ENCODE assay signal across 1 cellular context in the genomic region with DNA sequence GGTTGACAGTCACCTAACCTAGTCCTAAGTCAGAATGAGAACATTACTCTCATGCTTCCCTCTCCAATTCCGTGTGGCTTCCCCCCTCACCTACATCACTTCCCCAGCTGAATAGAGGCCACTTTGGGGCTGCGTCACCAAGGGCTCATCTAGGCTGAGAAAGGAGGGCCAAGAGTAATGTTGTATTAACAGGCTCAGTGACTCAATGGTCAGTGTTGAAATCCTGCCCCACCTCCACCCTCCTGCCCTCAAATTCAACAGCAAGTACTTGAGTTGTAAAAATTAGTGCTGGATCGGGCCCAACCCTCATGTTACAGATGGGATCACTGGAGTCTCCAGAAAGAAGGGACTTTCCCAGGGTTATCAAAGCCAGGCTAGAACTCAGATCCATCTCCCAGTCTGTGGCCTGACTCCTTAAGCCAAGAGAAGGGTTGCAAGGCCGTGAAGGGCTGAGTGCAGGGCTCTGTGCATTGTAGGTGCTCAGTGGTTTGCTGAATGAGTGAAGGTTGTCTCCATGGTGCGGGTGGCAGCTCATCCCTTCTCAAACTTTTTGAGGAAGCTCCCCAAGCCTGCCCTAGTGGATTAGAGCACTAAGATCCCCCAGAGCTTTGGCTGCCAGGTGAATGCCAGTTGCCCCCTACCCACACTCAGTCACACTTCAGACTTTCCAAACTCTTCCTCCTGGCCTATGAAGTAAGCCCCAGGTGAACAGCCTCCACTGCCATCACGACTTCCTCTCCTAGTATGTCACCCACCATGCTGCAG.
A peak's percentile ranks its signal among the peaks of the same experiment; 100 is the strongest.
TF ChIP-seq lines count a peak whose summit lies in the region.

No MANE protein-coding gene starts in this region.

TF ChIP-seq in IMR-90, 13 proteins besides CTCF, POLR2A, EP300 and RAD21:
- TF ChIP-seq CEBPB (IDR thresholded peaks at IDR 0.05; ENCODE audit: low read depth, low read length), result peak; percentile 83
- no peak for TF ChIP-seq CHD1 (IDR thresholded peaks at IDR 0.05; ENCODE audit: low read depth, low read length)
